Comparison of ENCODE assay signal across 25 cellular contexts in genomic region chr10:97135464-97135863, GRCh38. TPM values are rescaled to one million over a fixed set of nuclear protein-coding genes. Genes with fewer than 3 reads are reported as not detected.
DNase-seq lines count a peak whose midpoint lies in the region; ATAC-seq and TF ChIP-seq lines count a peak whose summit lies in the region.
"Had no signal": no experiment of that assay in that cellular context is flagged by ENCODE, and none has a peak within 500 bp of the region (broad histone marks: within the 10 kb centered on the region; RNA-seq: fewer than 3 reads in every experiment).

No MANE protein-coding gene starts in this region.

- no peak overlapping the region for H3K27ac ChIP-seq in spleen

- H3K27me3 Mint-ChIP-seq in neural crest cell (ENCODE audit: low read depth) = peaks cover 44% of the 10 kb centered on the region

- H3K27me3 ChIP-seq in GM06990 (replicated peaks; ENCODE audit: control insufficient read depth, insufficient read depth, low read length) (no peaks in the 10 kb centered on the region), spleen (replicated peaks in 1 of 7) (peaks cover 0 to 48% (median 0%) of the 10 kb centered on the region in 7 donors)
- H3K27me3 ChIP-seq: MG63 had no signal

- peaks cover 76% of the 10 kb centered on the region for H3K4me1 Mint-ChIP-seq in neural crest cell
- H3K4me1 Mint-ChIP-seq: CD4-positive, alpha-beta memory T cell had no signal

- peak; percentile 1 for TF ChIP-seq CTCF in GM06990 (IDR thresholded peaks at IDR 0.05; ENCODE audit: insufficient read depth, low read length, poor library complexity, severe bottlenecking)
- TF ChIP-seq CTCF in neural crest cell (conservative IDR thresholded peaks at IDR 0.05) = no peak
- no peak for TF ChIP-seq CTCF in spleen (IDR thresholded peaks at IDR 0.05 in 8 of 11, conservative IDR thresholded peaks at IDR 0.05 in 3 of 11)
- no peak for TF ChIP-seq CTCF in mucosa of descending colon (IDR thresholded peaks at IDR 0.05)

- H3K36me3 Mint-ChIP-seq in neural crest cell (ENCODE audit: low read depth) = no peaks in the 10 kb centered on the region
- H3K36me3 Mint-ChIP-seq: CD4-positive, alpha-beta memory T cell had no signal

- intact Hi-C loops in spleen (cut with DNase I; ENCODE audit: low total_unique reads) = no loop called here
- intact Hi-C loops in mucosa of descending colon (cut with DNase I, micrococcal nuclease) = no loop called here

- DNase-seq in GM06990 (ENCODE audit: extremely low read depth, insufficient read length) (no peak), NCI-H345 (lab: John Stamatoyannopoulos, UW) (peak; percentile 64), neural crest cell (ENCODE audit: low read depth, low spot score) (no peak), spleen (peak; percentile 38), mucosa of descending colon (no peak), anterior cingulate cortex (lab: John Stamatoyannopoulos, UW) (no peak)
- no peak for DNase-seq in stimulated activated CD4-positive, alpha-beta T cell treated with anti-CD3 and anti-CD28 coated beads, Interleukin-1b, Interleukin-23, amount 100 ng/mL, for 48 hours
- DNase-seq: Caco-2; CD4-positive, alpha-beta memory T cell; DMS153; GF-D8; H9; MG63; NCI-H1048; NCI-H1417 treated with DMSO at 0.1 percent for 48 hours; NCI-H187; NCI-H2107; NCI-H2227 treated with DMSO at 0.1 percent for 48 hours; NCI-H524; NCI-H82; SIG-M5; SK-N-SH had no signal

- TF ChIP-seq POLR2A in spleen (IDR thresholded peaks at IDR 0.05) = no peak

- no peaks in the 10 kb centered on the region for H3K36me3 ChIP-seq in GM06990 (ENCODE audit: control insufficient read depth, insufficient read depth, low read length)
- no peaks in the 10 kb centered on the region for H3K36me3 ChIP-seq in spleen
- H3K36me3 ChIP-seq in mucosa of descending colon (ENCODE audit: low read depth) = no peaks in the 10 kb centered on the region
- H3K36me3 ChIP-seq: MG63 had no signal

- H3K27ac Mint-ChIP-seq in neural crest cell (ENCODE audit: unreplicated experiment) = no peak overlapping the region
- H3K27ac Mint-ChIP-seq: CD4-positive, alpha-beta memory T cell had no signal

- H3K4me1 ChIP-seq in spleen (no peaks in the 10 kb centered on the region), mucosa of descending colon (ENCODE audit: low read depth) (no peaks in the 10 kb centered on the region)
- H3K4me1 ChIP-seq: Caco-2 had no signal

- no peak for ATAC-seq in mucosa of descending colon
- ATAC-seq: HepG2, K562, Panc1 had no signal

- H3K9me3 ChIP-seq in spleen (no peaks in the 10 kb centered on the region), mucosa of descending colon (no peaks in the 10 kb centered on the region)
- H3K9me3 ChIP-seq: Caco-2, MG63, SK-N-SH had no signal

- H3K4me3 Mint-ChIP-seq in neural crest cell = peak overlapping the region; percentile 34
- H3K4me3 Mint-ChIP-seq: CD4-positive, alpha-beta memory T cell; H9 had no signal

- H3K9me3 Mint-ChIP-seq in neural crest cell = no peaks in the 10 kb centered on the region
- H3K9me3 Mint-ChIP-seq: CD4-positive, alpha-beta memory T cell; H9 had no signal

- WGBS in spleen, 5 donors = 61 to 80% (median 72%) methylated on average over 11 of the region's 11 CpGs

- H3K4me3 ChIP-seq in GM06990 (replicated peaks; ENCODE audit: low read depth, low read length) (no peak overlapping the region), spleen (no peak overlapping the region), mucosa of descending colon (no peak overlapping the region)
- H3K4me3 ChIP-seq: K562, MG63 had no signal

RNA-seq across cellular contexts. Expression of gene SLIT1, which starts 50.3 kb away (rescaled TPM):
- 9.7 and 10.6 TPM in 2 replicates for total RNA-seq in neural crest cell
- total RNA-seq in spleen = under 1 TPM; 0.19 to 0.82 (median 0.64) TPM
- polyA plus RNA-seq in spleen = under 1 TPM; 0.11 to 0.52 (median 0.29) TPM
- 1 to 10 TPM in 1 of 3 donors, under 1 TPM in 2; 0.17 to 1.1 (median 0.24) TPM for total RNA-seq in mucosa of descending colon

Comparison
In these comparisons a context has a peak if more than half of its experiments do, and no peak if none do; other contexts are left out.
1. DNase-seq: peak in NCI-H345 (single experiment) and spleen (single experiment); none in GM06990 (single experiment), neural crest cell (single experiment), stimulated activated CD4-positive, alpha-beta T cell treated with anti-CD3 and anti-CD28 coated beads, Interleukin-1b, Interleukin-23, amount 100 ng/mL, for 48 hours (single experiment), mucosa of descending colon (0 of 3) and anterior cingulate cortex (0 of 58).